Comparison of ENCODE assay signal across 1 cellular context in the genomic region with DNA sequence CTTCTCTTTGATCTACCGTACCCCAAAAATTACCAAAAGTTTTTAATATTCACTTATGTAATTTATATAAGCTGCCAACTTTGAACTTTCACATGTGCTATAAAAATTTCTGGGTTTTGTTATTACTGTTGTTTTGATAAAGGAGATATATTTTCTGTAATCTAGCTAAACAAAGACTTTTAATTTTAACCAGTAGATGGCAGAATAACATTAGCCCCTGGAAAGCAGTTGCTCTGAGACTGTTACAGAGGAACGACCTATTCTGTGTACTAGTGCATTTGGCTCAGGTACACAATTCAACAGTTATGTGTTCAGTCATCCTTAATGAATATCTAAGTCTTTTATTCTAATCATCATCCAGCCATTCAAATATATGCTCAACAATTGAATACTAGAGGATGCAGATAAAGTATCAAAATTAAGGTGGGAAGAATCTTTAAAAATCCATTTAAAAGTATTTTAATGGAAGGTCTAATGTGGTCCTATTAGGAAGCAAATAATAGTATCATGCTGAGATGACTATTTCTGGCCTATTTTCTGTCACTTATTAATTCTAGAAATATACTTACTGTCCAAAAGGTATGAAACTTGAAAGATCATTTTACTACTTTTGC.
TF ChIP-seq lines count a peak whose summit lies in the region.

No MANE protein-coding gene starts in this region.

TF ChIP-seq in liver, 16 proteins besides CTCF, POLR2A, EP300 and RAD21 (continued from another document):
- TF ChIP-seq, protein P1, sequence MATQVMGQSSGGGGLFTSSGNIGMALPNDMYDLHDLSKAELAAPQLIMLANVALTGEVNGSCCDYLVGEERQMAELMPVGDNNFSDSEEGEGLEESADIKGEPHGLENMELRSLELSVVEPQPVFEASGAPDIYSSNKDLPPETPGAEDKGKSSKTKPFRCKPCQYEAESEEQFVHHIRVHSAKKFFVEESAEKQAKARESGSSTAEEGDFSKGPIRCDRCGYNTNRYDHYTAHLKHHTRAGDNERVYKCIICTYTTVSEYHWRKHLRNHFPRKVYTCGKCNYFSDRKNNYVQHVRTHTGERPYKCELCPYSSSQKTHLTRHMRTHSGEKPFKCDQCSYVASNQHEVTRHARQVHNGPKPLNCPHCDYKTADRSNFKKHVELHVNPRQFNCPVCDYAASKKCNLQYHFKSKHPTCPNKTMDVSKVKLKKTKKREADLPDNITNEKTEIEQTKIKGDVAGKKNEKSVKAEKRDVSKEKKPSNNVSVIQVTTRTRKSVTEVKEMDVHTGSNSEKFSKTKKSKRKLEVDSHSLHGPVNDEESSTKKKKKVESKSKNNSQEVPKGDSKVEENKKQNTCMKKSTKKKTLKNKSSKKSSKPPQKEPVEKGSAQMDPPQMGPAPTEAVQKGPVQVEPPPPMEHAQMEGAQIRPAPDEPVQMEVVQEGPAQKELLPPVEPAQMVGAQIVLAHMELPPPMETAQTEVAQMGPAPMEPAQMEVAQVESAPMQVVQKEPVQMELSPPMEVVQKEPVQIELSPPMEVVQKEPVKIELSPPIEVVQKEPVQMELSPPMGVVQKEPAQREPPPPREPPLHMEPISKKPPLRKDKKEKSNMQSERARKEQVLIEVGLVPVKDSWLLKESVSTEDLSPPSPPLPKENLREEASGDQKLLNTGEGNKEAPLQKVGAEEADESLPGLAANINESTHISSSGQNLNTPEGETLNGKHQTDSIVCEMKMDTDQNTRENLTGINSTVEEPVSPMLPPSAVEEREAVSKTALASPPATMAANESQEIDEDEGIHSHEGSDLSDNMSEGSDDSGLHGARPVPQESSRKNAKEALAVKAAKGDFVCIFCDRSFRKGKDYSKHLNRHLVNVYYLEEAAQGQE (IDR thresholded peaks at IDR 0.05), result no peak
- TF ChIP-seq EGR1 (IDR thresholded peaks at IDR 0.05; ENCODE audit: low read depth in 2 of 2) (no peak), RXRA (IDR thresholded peaks at IDR 0.05) (no peak), HNF4A (conservative IDR thresholded peaks at IDR 0.05) (no peak), ZBTB33 (IDR thresholded peaks at IDR 0.05) (no peak)
- TF ChIP-seq, protein P2, sequence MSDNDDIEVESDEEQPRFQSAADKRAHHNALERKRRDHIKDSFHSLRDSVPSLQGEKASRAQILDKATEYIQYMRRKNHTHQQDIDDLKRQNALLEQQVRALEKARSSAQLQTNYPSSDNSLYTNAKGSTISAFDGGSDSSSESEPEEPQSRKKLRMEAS (IDR thresholded peaks at IDR 0.05), result no peak
